30 cellular contexts compared by ENCODE assay signal in the genomic region with DNA sequence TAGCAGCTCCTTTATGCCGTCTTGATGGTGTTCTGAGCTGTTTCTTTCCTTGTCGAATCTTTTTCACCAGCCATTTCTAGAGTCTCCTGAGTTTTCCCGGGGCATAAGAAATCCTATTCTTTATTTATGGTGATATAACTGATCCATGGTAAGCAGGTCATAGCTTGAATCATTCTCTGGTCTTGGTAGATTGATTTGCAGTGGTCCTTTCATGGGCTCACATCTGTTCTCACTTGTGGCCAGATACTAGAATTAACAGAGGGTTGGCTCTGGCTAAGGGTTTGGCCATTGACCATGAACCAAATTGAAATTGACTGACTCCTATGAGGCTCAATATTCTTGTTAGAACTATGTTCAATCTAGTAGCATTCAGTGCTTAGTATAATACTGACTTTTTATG.
"Had no signal": no experiment of that assay in that cellular context is flagged by ENCODE, and none has a peak within 500 bp of the region (broad histone marks: within the 10 kb centered on the region; RNA-seq: fewer than 3 reads in every experiment).

No MANE protein-coding gene starts in this region.

- H3K36me3 ChIP-seq: heart right ventricle, left ventricle myocardium inferior, ovary, prostate gland, sigmoid colon, thyroid gland, transverse colon, upper lobe of left lung, vagina had no signal

- H2AFZ ChIP-seq: hepatocyte had no signal

- H3K27ac ChIP-seq: heart right ventricle, hepatocyte, left ventricle myocardium inferior, ovary, prostate gland, sigmoid colon, testis, thyroid gland, transverse colon, upper lobe of left lung, vagina had no signal

- H3K4me3 ChIP-seq: heart right ventricle, hepatocyte, left ventricle myocardium inferior, lung, mucosa of descending colon, ovary, prostate gland, sigmoid colon, smooth muscle cell, testis, thyroid gland, transverse colon, upper lobe of left lung, vagina had no signal

- H3K27me3 Mint-ChIP-seq: stimulated activated memory B cell treated with anti-CD40 and anti-IgM and Interleukin-4, amounts not matched to agents 10 μg/mL and 1 μg/mL and 100 μg/mL, for 72 hours had no signal

- H3K27me3 ChIP-seq: heart right ventricle, hepatocyte, ovary, sigmoid colon, testis, thyroid gland, transverse colon, upper lobe of left lung, vagina had no signal

- H3K79me2 ChIP-seq: hepatocyte had no signal

- H3K9me3 ChIP-seq: mucosa of descending colon, ovary, prostate gland, sigmoid colon, testis, thyroid gland, transverse colon, upper lobe of left lung, vagina had no signal

- H3K4me1 Mint-ChIP-seq: naive B cell; natural killer cell; stimulated activated memory B cell treated with anti-CD40 and anti-IgM and Interleukin-4, amounts not matched to agents 10 μg/mL and 1 μg/mL and 100 μg/mL, for 72 hours; stimulated activated naive CD8-positive, alpha-beta T cell treated with anti-CD3 and anti-CD28 coated beads, Interleukin-15, amount 100 ng/mL, for 72 hours had no signal

- DNase-seq: heart right ventricle; islet precursor cell; left ventricle myocardium inferior; midbrain; mucosa of descending colon; naive B cell; natural killer cell; nephron progenitor cell; ovary; posterior cingulate gyrus; retina; sigmoid colon; stimulated activated CD4-positive, alpha-beta T cell treated with anti-CD3 and anti-CD28 coated beads, Interleukin-1b, Interleukin-23, amount 100 ng/mL, for 48 hours; stimulated activated CD4-positive, alpha-beta T cell treated with anti-CD3 and anti-CD28 coated beads, Interleukin-2, amount 100 ng/mL, for 48 hours; stimulated activated CD4-positive, alpha-beta T cell treated with anti-CD3 and anti-CD28 coated beads, Interleukin-4, amount 100 ng/mL, for 4 hours; stimulated activated CD8-positive, alpha-beta memory T cell treated with anti-CD3 and anti-CD28 coated beads, Interleukin-4, amount 100 ng/mL, for 48 hours; stimulated activated naive CD4-positive, alpha-beta T cell treated with Interleukin-2 at 50 U/mL for 16 hours; stimulated activated naive CD8-positive, alpha-beta T cell treated with anti-CD3 and anti-CD28 coated beads, Interleukin-15, amount 100 ng/mL, for 72 hours; substantia nigra; testis; thyroid gland; transverse colon; upper lobe of left lung had no signal

- ATAC-seq: heart right ventricle; mucosa of descending colon; natural killer cell; right cardiac atrium; stimulated activated memory B cell treated with anti-CD40 and anti-IgM and Interleukin-4, amounts not matched to agents 10 μg/mL and 1 μg/mL and 100 μg/mL, for 72 hours; stimulated activated naive CD8-positive, alpha-beta T cell treated with anti-CD3 and anti-CD28 coated beads, Interleukin-15, amount 100 ng/mL, for 72 hours had no signal

- H3K27ac Mint-ChIP-seq: naive B cell; natural killer cell; nephron progenitor cell; stimulated activated memory B cell treated with anti-CD40 and anti-IgM and Interleukin-4, amounts not matched to agents 10 μg/mL and 1 μg/mL and 100 μg/mL, for 72 hours; stimulated activated naive CD8-positive, alpha-beta T cell treated with anti-CD3 and anti-CD28 coated beads, Interleukin-15, amount 100 ng/mL, for 72 hours had no signal

- H3K9me3 Mint-ChIP-seq: stimulated activated memory B cell treated with anti-CD40 and anti-IgM and Interleukin-4, amounts not matched to agents 10 μg/mL and 1 μg/mL and 100 μg/mL, for 72 hours; stimulated activated naive CD8-positive, alpha-beta T cell treated with anti-CD3 and anti-CD28 coated beads, Interleukin-15, amount 100 ng/mL, for 72 hours had no signal

- H3K4me3 Mint-ChIP-seq: natural killer cell; nephron progenitor cell; stimulated activated memory B cell treated with anti-CD40 and anti-IgM and Interleukin-4, amounts not matched to agents 10 μg/mL and 1 μg/mL and 100 μg/mL, for 72 hours; stimulated activated naive CD8-positive, alpha-beta T cell treated with anti-CD3 and anti-CD28 coated beads, Interleukin-15, amount 100 ng/mL, for 72 hours had no signal

- H3K4me1 ChIP-seq: prostate gland, testis, thyroid gland, transverse colon, upper lobe of left lung, vagina had no signal

- H3K4me2 ChIP-seq: hepatocyte, smooth muscle cell had no signal

- H3K36me3 Mint-ChIP-seq: naive B cell; natural killer cell; stimulated activated memory B cell treated with anti-CD40 and anti-IgM and Interleukin-4, amounts not matched to agents 10 μg/mL and 1 μg/mL and 100 μg/mL, for 72 hours had no signal
